ENCODE assay signal across 28 cellular contexts in the genomic region with DNA sequence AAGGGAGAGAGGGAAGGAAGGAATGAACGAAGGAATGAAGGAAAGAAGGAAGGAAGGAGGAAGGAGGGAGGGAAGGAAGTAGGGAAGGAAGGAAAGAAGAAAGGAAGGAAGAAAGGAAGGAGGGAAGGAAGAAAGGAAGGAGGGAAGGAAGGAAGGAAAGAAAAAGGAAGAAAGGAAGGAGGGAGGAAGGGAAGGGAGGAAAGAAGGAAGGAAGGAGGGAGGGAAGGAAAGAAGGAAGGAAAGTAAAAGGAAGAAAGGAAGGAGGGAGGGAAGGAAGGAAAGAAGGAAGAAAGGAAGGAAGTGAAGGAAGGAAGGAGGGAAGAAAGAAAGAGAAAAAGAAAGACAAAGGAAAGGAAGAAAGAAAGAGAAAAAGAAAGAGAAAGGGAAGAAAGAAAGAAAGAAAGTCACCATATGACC.
"Had no signal": no experiment of that assay in that cellular context is flagged by ENCODE, and none has a peak within 500 bp of the region (broad histone marks: within the 10 kb centered on the region; RNA-seq: fewer than 3 reads in every experiment).

No MANE protein-coding gene starts in this region.

- FAIRE-seq: small intestine, urothelium cell line had no signal

- H3K4me3 Mint-ChIP-seq: natural killer cell; nephron; neural progenitor cell; stimulated activated effector memory CD8-positive, alpha-beta T cell treated with anti-CD3 and anti-CD28 coated beads, Interleukin-12 subunit alpha, Interleukin-12 subunit beta, amount 100 ng/mL, for 72 hours; stimulated activated naive B cell treated with anti-CD40 and anti-IgM and Interleukin-4, amounts not matched to agents 10 μg/mL and 1 μg/mL and 100 μg/mL, for 72 hours; stimulated activated naive CD8-positive, alpha-beta T cell treated with anti-CD3 and anti-CD28 coated beads, Interleukin-15, Interleukin-2, amounts not matched to agents 100 ng/mL and 50 ng/mL, for 24 hours had no signal

- H3K36me3 ChIP-seq: neural progenitor cell, ovary, sigmoid colon, stomach, thoracic aorta, thyroid gland, tibial nerve, upper lobe of left lung, vagina had no signal

- H3K4me3 ChIP-seq: neural progenitor cell, ovary, psoas muscle, sigmoid colon, stomach, thoracic aorta, thyroid gland, tibial nerve, upper lobe of left lung, vagina had no signal

- H3K27ac ChIP-seq: neural progenitor cell, ovary, parathyroid adenoma, psoas muscle, sigmoid colon, stomach, thoracic aorta, thyroid gland, tibial nerve, upper lobe of left lung, vagina had no signal

- H2AFZ ChIP-seq: neural progenitor cell, parathyroid adenoma had no signal

- H3K4me2 ChIP-seq: neural progenitor cell had no signal

- H3K4me1 Mint-ChIP-seq: natural killer cell; nephron; neural progenitor cell; stimulated activated effector memory CD8-positive, alpha-beta T cell treated with anti-CD3 and anti-CD28 coated beads, Interleukin-12 subunit alpha, Interleukin-12 subunit beta, amount 100 ng/mL, for 72 hours; stimulated activated naive B cell treated with anti-CD40 and anti-IgM and Interleukin-4, amounts not matched to agents 10 μg/mL and 1 μg/mL and 100 μg/mL, for 72 hours had no signal

- DNase-seq: natural killer cell; occipital lobe; ovary; posterior cingulate gyrus; psoas muscle; right cardiac atrium; sigmoid colon; small intestine; stimulated activated CD4-positive, alpha-beta T cell treated with anti-CD3 and anti-CD28 coated beads, Interleukin-15, amount 100 ng/mL, for 24 hours; stimulated activated CD4-positive, alpha-beta T cell treated with anti-CD3 and anti-CD28 coated beads, Interleukin-2, amount 100 ng/mL, for 24 hours; stimulated activated CD4-positive, alpha-beta T cell treated with anti-CD3 and anti-CD28 coated beads, Interleukin-2, amount 100 ng/mL, for 48 hours; stimulated activated CD4-positive, alpha-beta T cell treated with anti-CD3 and anti-CD28 coated beads, Interleukin-4, amount 100 ng/mL, for 24 hours; stimulated activated naive B cell treated with anti-CD40 and anti-IgM and Interleukin-4, amounts not matched to agents 10 μg/mL and 1 μg/mL and 100 μg/mL, for 72 hours; stimulated activated naive CD4-positive, alpha-beta T cell treated with Interleukin-2 at 50 U/mL for 16 hours; stomach; thyroid gland; trophoblast cell; upper lobe of left lung had no signal

- H3K36me3 Mint-ChIP-seq: natural killer cell; neural progenitor cell; stimulated activated effector memory CD8-positive, alpha-beta T cell treated with anti-CD3 and anti-CD28 coated beads, Interleukin-12 subunit alpha, Interleukin-12 subunit beta, amount 100 ng/mL, for 72 hours; stimulated activated naive B cell treated with anti-CD40 and anti-IgM and Interleukin-4, amounts not matched to agents 10 μg/mL and 1 μg/mL and 100 μg/mL, for 72 hours had no signal

- ATAC-seq: natural killer cell; psoas muscle; right cardiac atrium; stimulated activated effector memory CD8-positive, alpha-beta T cell treated with anti-CD3 and anti-CD28 coated beads, Interleukin-12 subunit alpha, Interleukin-12 subunit beta, amount 100 ng/mL, for 72 hours; stimulated activated naive B cell treated with anti-CD40 and anti-IgM and Interleukin-4, amounts not matched to agents 10 μg/mL and 1 μg/mL and 100 μg/mL, for 72 hours had no signal

- H3K9me3 Mint-ChIP-seq: nephron, neural progenitor cell had no signal

- H3K27me3 ChIP-seq: neural progenitor cell, ovary, sigmoid colon, stomach, thyroid gland, tibial nerve, upper lobe of left lung, vagina had no signal

- H3K9me3 ChIP-seq: ovary, psoas muscle, thoracic aorta, thyroid gland, upper lobe of left lung, vagina had no signal

- H3K27me3 Mint-ChIP-seq: stimulated activated naive B cell treated with anti-CD40 and anti-IgM and Interleukin-4, amounts not matched to agents 10 μg/mL and 1 μg/mL and 100 μg/mL, for 72 hours; stimulated activated naive CD8-positive, alpha-beta T cell treated with anti-CD3 and anti-CD28 coated beads, Interleukin-15, Interleukin-2, amounts not matched to agents 100 ng/mL and 50 ng/mL, for 24 hours had no signal

- H3K4me1 ChIP-seq: neural progenitor cell, parathyroid adenoma, psoas muscle, sigmoid colon, stomach, thyroid gland, tibial nerve, upper lobe of left lung, vagina had no signal

- H3K9ac ChIP-seq: neural progenitor cell, parathyroid adenoma had no signal

- H3K27ac Mint-ChIP-seq: natural killer cell; nephron; neural progenitor cell; progenitor cell of endocrine pancreas; stimulated activated effector memory CD8-positive, alpha-beta T cell treated with anti-CD3 and anti-CD28 coated beads, Interleukin-12 subunit alpha, Interleukin-12 subunit beta, amount 100 ng/mL, for 72 hours; stimulated activated naive B cell treated with anti-CD40 and anti-IgM and Interleukin-4, amounts not matched to agents 10 μg/mL and 1 μg/mL and 100 μg/mL, for 72 hours; stimulated activated naive CD8-positive, alpha-beta T cell treated with anti-CD3 and anti-CD28 coated beads, Interleukin-15, Interleukin-2, amounts not matched to agents 100 ng/mL and 50 ng/mL, for 24 hours had no signal

- H3K79me2 ChIP-seq: parathyroid adenoma had no signal
